ENCODE assay signal across 7 cellular contexts in genomic region chr5:132411382-132411925, GRCh38.
DNase-seq lines count a peak whose midpoint lies in the region; ATAC-seq lines count a peak whose summit lies in the region.

No MANE protein-coding gene starts in this region.

- H3K4me3 Mint-ChIP-seq in activated naive CD8-positive, alpha-beta T cell treated with anti-CD3 and anti-CD28 coated beads, Interleukin-2, amount 50 U/mL, for 24 hours: peak overlapping the region; percentile 87
- peak overlapping the region; percentile 96 for H3K4me3 Mint-ChIP-seq in stimulated activated effector memory CD8-positive, alpha-beta T cell treated with anti-CD3 and anti-CD28 coated beads, Interleukin-12 subunit alpha, Interleukin-12 subunit beta, amount 100 ng/mL, for 72 hours

- H3K4me1 Mint-ChIP-seq in activated naive CD8-positive, alpha-beta T cell treated with anti-CD3 and anti-CD28 coated beads, Interleukin-2, amount 50 U/mL, for 24 hours: peaks cover 86% of the 10 kb centered on the region
- peaks cover 65% of the 10 kb centered on the region for H3K4me1 Mint-ChIP-seq in stimulated activated effector memory CD8-positive, alpha-beta T cell treated with anti-CD3 and anti-CD28 coated beads, Interleukin-12 subunit alpha, Interleukin-12 subunit beta, amount 100 ng/mL, for 72 hours

- peak; percentile 0 for ATAC-seq in GM19351 (IDR thresholded peaks at IDR 0.05; ENCODE audit: unreplicated experiment)
- peak; percentile 42 for ATAC-seq in activated naive CD8-positive, alpha-beta T cell treated with anti-CD3 and anti-CD28 coated beads, Interleukin-2, amount 50 U/mL, for 24 hours
- ATAC-seq in stimulated activated effector memory CD8-positive, alpha-beta T cell treated with anti-CD3 and anti-CD28 coated beads, Interleukin-12 subunit alpha, Interleukin-12 subunit beta, amount 100 ng/mL, for 72 hours: peak; percentile 39
- no peak for ATAC-seq in HG02571 (IDR thresholded peaks at IDR 0.05; ENCODE audit: unreplicated experiment)

- H3K27me3 Mint-ChIP-seq in activated naive CD8-positive, alpha-beta T cell treated with anti-CD3 and anti-CD28 coated beads, Interleukin-2, amount 50 U/mL, for 24 hours: no peaks in the 10 kb centered on the region

- peak overlapping the region; percentile 59 for H3K4me3 ChIP-seq in iPS-18c (ENCODE audit: insufficient read depth, low read depth, low read length)

- no peaks in the 10 kb centered on the region for H3K9me3 ChIP-seq in iPS-18c (ENCODE audit: control insufficient read depth, insufficient read depth, low read length)

- H3K9me3 Mint-ChIP-seq in activated naive CD8-positive, alpha-beta T cell treated with anti-CD3 and anti-CD28 coated beads, Interleukin-2, amount 50 U/mL, for 24 hours: no peaks in the 10 kb centered on the region
- H3K9me3 Mint-ChIP-seq in stimulated activated effector memory CD8-positive, alpha-beta T cell treated with anti-CD3 and anti-CD28 coated beads, Interleukin-12 subunit alpha, Interleukin-12 subunit beta, amount 100 ng/mL, for 72 hours: peaks cover 4% of the 10 kb centered on the region

- H3K36me3 Mint-ChIP-seq in activated naive CD8-positive, alpha-beta T cell treated with anti-CD3 and anti-CD28 coated beads, Interleukin-2, amount 50 U/mL, for 24 hours (ENCODE audit: low read depth): peaks cover 14% of the 10 kb centered on the region
- peaks cover 23% of the 10 kb centered on the region for H3K36me3 Mint-ChIP-seq in stimulated activated effector memory CD8-positive, alpha-beta T cell treated with anti-CD3 and anti-CD28 coated beads, Interleukin-12 subunit alpha, Interleukin-12 subunit beta, amount 100 ng/mL, for 72 hours

- DNase-seq in KG1 (lab: John Stamatoyannopoulos, UW): peak; percentile 14
- peak; percentile 43 for DNase-seq in activated naive CD8-positive, alpha-beta T cell treated with anti-CD3 and anti-CD28 coated beads, Interleukin-2, amount 50 U/mL, for 24 hours
- DNase-seq in stimulated activated effector memory CD8-positive, alpha-beta T cell treated with anti-CD3 and anti-CD28 coated beads, Interleukin-12 subunit alpha, Interleukin-12 subunit beta, amount 100 ng/mL, for 72 hours (ENCODE audit: low spot score in 2 of 2): peak in 1 of 2 donors; percentile 77
- no peak for DNase-seq in SHP77 treated with DMSO at 0.1 percent for 48 hours (lab: John Stamatoyannopoulos, UW)

- peak overlapping the region; percentile 93 for H3K27ac Mint-ChIP-seq in activated naive CD8-positive, alpha-beta T cell treated with anti-CD3 and anti-CD28 coated beads, Interleukin-2, amount 50 U/mL, for 24 hours
- H3K27ac Mint-ChIP-seq in stimulated activated effector memory CD8-positive, alpha-beta T cell treated with anti-CD3 and anti-CD28 coated beads, Interleukin-12 subunit alpha, Interleukin-12 subunit beta, amount 100 ng/mL, for 72 hours: peak overlapping the region; percentile 99
